Comparison of ENCODE assay signal across 20 cellular contexts in genomic region chr6:104855507-104855906, GRCh38. TPM values are rescaled to one million over a fixed set of nuclear protein-coding genes. Genes with fewer than 3 reads are reported as not detected.
A peak's percentile ranks its signal among the peaks of the same experiment; 100 is the strongest.
DNase-seq lines count a peak whose midpoint lies in the region; ATAC-seq and TF ChIP-seq lines count a peak whose summit lies in the region.
"Had no signal": no experiment of that assay in that cellular context is flagged by ENCODE, and none has a peak within 500 bp of the region (broad histone marks: within the 10 kb centered on the region; RNA-seq: fewer than 3 reads in every experiment).

No MANE protein-coding gene starts in this region.

- no peak overlapping the region for H2AFZ ChIP-seq in PC-3 (ENCODE audit: low read length)
- no peak overlapping the region for H2AFZ ChIP-seq in fibroblast of lung (ENCODE audit: low read length)

- POLR2A ChIA-PET in PC-3 (lab: Charles Lee; ENCODE audit: unreplicated experiment), result no interaction called here

- H3K4me1 ChIP-seq in PC-3 (ENCODE audit: insufficient read depth, low read length), result peaks cover 5% of the 10 kb centered on the region; the same call in 1 of the 2 replicates
- H3K4me1 ChIP-seq in fibroblast of lung (ENCODE audit: control insufficient read depth, extremely low read depth, insufficient read depth, low read length), result no peaks in the 10 kb centered on the region
- peaks cover 3% of the 10 kb centered on the region; the same call in 1 of the 2 replicates for H3K4me1 ChIP-seq in BE2C
- H3K4me1 ChIP-seq: right lobe of liver, uterus had no signal

- ATAC-seq in PC-3, result no peak
- no peak for ATAC-seq in HG03469 (IDR thresholded peaks at IDR 0.05; ENCODE audit: unreplicated experiment)
- ATAC-seq: activated T-cell treated with anti-CD3 and anti-CD28 coated beads, Interleukin-2, amount 50 U/mL, for 72 hours; body of pancreas; CD8-positive, alpha-beta T cell; effector memory CD8-positive, alpha-beta T cell; heart right ventricle; naive thymus-derived CD4-positive, alpha-beta T cell; right lobe of liver had no signal

- H3K9me3 ChIP-seq in PC-3 (ENCODE audit: low read length), result no peaks in the 10 kb centered on the region
- no peaks in the 10 kb centered on the region for H3K9me3 ChIP-seq in fibroblast of lung (ENCODE audit: control insufficient read depth, insufficient read depth, low read depth, low read length)
- no peaks in the 10 kb centered on the region for H3K9me3 ChIP-seq in BE2C
- H3K9me3 ChIP-seq: body of pancreas, heart right ventricle, right lobe of liver, uterus had no signal

- no TSS peak for BruUV-seq in PC-3 (replicated peaks; lab: Mats Ljungman, UMichigan)

- H3K27ac ChIP-seq in PC-3 (ENCODE audit: low read length) (no peak overlapping the region), fibroblast of lung (ENCODE audit: insufficient read depth, low read length) (no peak overlapping the region)
- H3K27ac ChIP-seq: body of pancreas, heart right ventricle, HL-60, right lobe of liver, uterus had no signal

- H3K79me2 ChIP-seq in PC-3 (ENCODE audit: low read length) (peaks cover 20% of the 10 kb centered on the region), fibroblast of lung (ENCODE audit: control insufficient read depth, insufficient read depth, low read length) (peaks cover 10% of the 10 kb centered on the region)

- TF ChIP-seq CTCF in PC-3 (conservative IDR thresholded peaks at IDR 0.05; ENCODE audit: low read depth, low read length), result no peak
- no peak for TF ChIP-seq CTCF in fibroblast of lung (conservative IDR thresholded peaks at IDR 0.05 in 1 of 2, IDR thresholded peaks at IDR 0.05 in 1 of 2; ENCODE audit: low read depth in 1 of 2, low read length in 2 of 2)
- TF ChIP-seq CTCF in BE2C (IDR thresholded peaks at IDR 0.05; ENCODE audit: low read depth, low read length), result no peak

- H3K4me3 ChIP-seq in PC-3 (ENCODE audit: low read length) (no peak overlapping the region), fibroblast of lung (replicated peaks in 1 of 4; ENCODE audit: control extremely low read depth in 1 of 4, insufficient read depth in 1 of 4, low read depth in 3 of 4, low read length in 4 of 4) (no peak overlapping the region), skeletal muscle cell (ENCODE audit: low read depth, low read length) (no peak overlapping the region), BE2C (ENCODE audit: low read depth, low read length) (no peak overlapping the region)
- H3K4me3 ChIP-seq: body of pancreas, heart right ventricle, right lobe of liver, uterus had no signal

- CTCF ChIA-PET in PC-3 (lab: Charles Lee), result no interaction called here

- H3K9ac ChIP-seq in PC-3 (ENCODE audit: low read length), result no peak overlapping the region
- H3K9ac ChIP-seq in fibroblast of lung (ENCODE audit: insufficient read depth, low read length), result no peak overlapping the region

- DNase-seq in ELR (ENCODE audit: low read depth), result peak; percentile 59
- DNase-seq in PC-3, result peak; percentile 13
- DNase-seq in fibroblast of lung (ENCODE audit: low read depth in 2 of 2), result peak; percentile 14 to 36
- peak; percentile 4 for DNase-seq in skeletal muscle cell (ENCODE audit: low read depth)
- no peak for DNase-seq in BE2C
- no peak for DNase-seq in stimulated activated CD8-positive, alpha-beta memory T cell treated with anti-CD3 and anti-CD28 coated beads, Interleukin-4, amount 100 ng/mL, for 48 hours
- DNase-seq: activated CD4-positive, alpha-beta T cell treated with anti-CD3 and anti-CD28 coated beads, Interleukin-2, amount 10 ng/mL, durations not matched to agents 7 days and 5 days; activated T-cell treated with anti-CD3 and anti-CD28 coated beads, Interleukin-2, amount 50 U/mL, for 72 hours; body of pancreas; CD8-positive, alpha-beta T cell; effector memory CD8-positive, alpha-beta T cell; H7; heart right ventricle; naive thymus-derived CD4-positive, alpha-beta T cell; NCI-H2081 treated with DMSO at 0.1 percent for 48 hours; right lobe of liver; stimulated activated naive CD4-positive, alpha-beta T cell treated with Interleukin-2 at 50 U/mL for 16 hours; uterus had no signal

- H3K36me3 ChIP-seq in PC-3 (ENCODE audit: low read depth, low read length) (no peaks in the 10 kb centered on the region), fibroblast of lung (ENCODE audit: control insufficient read depth, insufficient read depth, low read length) (no peaks in the 10 kb centered on the region), BE2C (peaks cover 3% of the 10 kb centered on the region; the same call in 1 of the 2 replicates)
- H3K36me3 ChIP-seq: uterus had no signal

- H3K9me2 ChIP-seq in PC-3 (replicated peaks; ENCODE audit: low read length), result no peaks in the 10 kb centered on the region

- no peaks in the 10 kb centered on the region for H4K20me1 ChIP-seq in PC-3 (ENCODE audit: low read length)
- H4K20me1 ChIP-seq in fibroblast of lung (ENCODE audit: control insufficient read depth, extremely low read depth, insufficient read depth, low read length), result no peaks in the 10 kb centered on the region

- H3K27me3 ChIP-seq in PC-3 (ENCODE audit: low read length) (no peaks in the 10 kb centered on the region), fibroblast of lung (ENCODE audit: control insufficient read depth, insufficient read depth, low read length) (no peaks in the 10 kb centered on the region), BE2C (no peaks in the 10 kb centered on the region)
- H3K27me3 ChIP-seq: body of pancreas, heart right ventricle, right lobe of liver, uterus had no signal

- intact Hi-C loops in PC-3 (cut with micrococcal nuclease), result no loop called here

- H3K4me2 ChIP-seq in PC-3 (ENCODE audit: low read length), result no peak overlapping the region
- no peak overlapping the region for H3K4me2 ChIP-seq in fibroblast of lung (ENCODE audit: extremely low read depth, insufficient read depth, low read length)

- no peaks in the 10 kb centered on the region for H3F3A ChIP-seq in PC-3 (ENCODE audit: low read length, unreplicated experiment)

RNA-seq across cellular contexts. Expression of gene HACE1, which starts 4.2 kb away (rescaled TPM):
- 4.3 and 9.4 TPM in 2 replicates for total RNA-seq in PC-3 (2014; rRNA removed)
- total RNA-seq in fibroblast of lung, result 18.7 and 26.3 TPM in 2 replicates
- 9.0 and 10.8 TPM in 2 replicates for polyA plus RNA-seq in fibroblast of lung
- polyA plus RNA-seq in fibroblast of lung (2012), result 6.0 and 6.1 TPM in 2 replicates
- polyA minus RNA-seq in fibroblast of lung (ENCODE audit: low replicate concordance), result 1.1 and 7.6 TPM in 2 replicates
- 8.4 TPM for polyA plus RNA-seq in BE2C (2012; ENCODE audit: insufficient read depth, insufficient read length, low read depth)

Comparison
In these comparisons a context has a peak if more than half of its experiments do, and no peak if none do; other contexts are left out.
1. DNase-seq: peak in ELR (single experiment), PC-3 (single experiment), fibroblast of lung (2 of 2) and skeletal muscle cell (single experiment); none in BE2C (single experiment) and stimulated activated CD8-positive, alpha-beta memory T cell treated with anti-CD3 and anti-CD28 coated beads, Interleukin-4, amount 100 ng/mL, for 48 hours (single experiment).